ENCODE assay signal across 1 cellular context in genomic region chr22:41092847-41093371, GRCh38.
A peak's percentile ranks its signal among the peaks of the same experiment; 100 is the strongest.
TF ChIP-seq lines count a peak whose summit lies in the region.

No MANE protein-coding gene starts in this region.

TF ChIP-seq in HEK293, 187 proteins besides CTCF, POLR2A, EP300 and RAD21 (continued from another document):
- peak; percentile 49; the same call in 1 of the 2 replicates for TF ChIP-seq INSM2 (tag by site-specific recombination; IDR thresholded peaks at IDR 0.05)
- TF ChIP-seq ZNF600 (tag by site-specific recombination; IDR thresholded peaks at IDR 0.05) = peak; percentile 98
- no peak for TF ChIP-seq ZBTB49 (tag by site-specific recombination; IDR thresholded peaks at IDR 0.05; ENCODE audit: low read depth)
- 0 out of 2 replicates have a peak, but pooled peaks have one; percentile 30 for TF ChIP-seq GLIS2 (tag by site-specific recombination; IDR thresholded peaks at IDR 0.05)
- peak; percentile 39; the same call in 1 of the 2 replicates for TF ChIP-seq ZBTB20 (tag by site-specific recombination; IDR thresholded peaks at IDR 0.05)
- 0 out of 2 replicates have a peak, but pooled peaks have one; percentile 13 for TF ChIP-seq PATZ1 (tag by site-specific recombination; IDR thresholded peaks at IDR 0.05)
- no peak for TF ChIP-seq EGR2 (tag by site-specific recombination; IDR thresholded peaks at IDR 0.05; ENCODE audit: low read depth)
